In genomic region chr10:110788620-110789385, GRCh38 we compare ENCODE assay signal across 21 cellular contexts.
DNase-seq lines count a peak whose midpoint lies in the region; ATAC-seq and TF ChIP-seq lines count a peak whose summit lies in the region.
"Had no signal": no experiment of that assay in that cellular context is flagged by ENCODE, and none has a peak within 500 bp of the region (broad histone marks: within the 10 kb centered on the region; RNA-seq: fewer than 3 reads in every experiment).

No MANE protein-coding gene starts in this region.

- peak overlapping the region in 3 of 4 donors; percentile 14 to 78 (median 61) for H3K27ac ChIP-seq in gastroesophageal sphincter
- H3K27ac ChIP-seq: A549, epithelial cell of prostate had no signal

- no peaks in the 10 kb centered on the region for H3K36me3 ChIP-seq in gastroesophageal sphincter

- H3K4me3 ChIP-seq in gastroesophageal sphincter = no peak overlapping the region
- H3K4me3 ChIP-seq: A549 had no signal

- H3K4me1 ChIP-seq in gastroesophageal sphincter = peaks cover 2 to 59% (median 9%) of the 10 kb centered on the region in 3 donors
- H3K4me1 ChIP-seq: A549 had no signal

- no peak for TF ChIP-seq EP300 in gastroesophageal sphincter (IDR thresholded peaks at IDR 0.05)

- TF ChIP-seq POLR2A in gastroesophageal sphincter (IDR thresholded peaks at IDR 0.05) = no peak

- WGBS in gastroesophageal sphincter (ENCODE audit: low coverage in 1 of 2), 2 donors = 75 to 77% methylated on average over 7 to 8 of the region's 8 CpGs

- no peaks in the 10 kb centered on the region for H3K27me3 ChIP-seq in gastroesophageal sphincter

- no peaks in the 10 kb centered on the region for H3K9me3 ChIP-seq in gastroesophageal sphincter
- H3K9me3 ChIP-seq: A549 had no signal

- no peak for ATAC-seq in gastroesophageal sphincter
- ATAC-seq in HG03342 (IDR thresholded peaks at IDR 0.05; ENCODE audit: unreplicated experiment) = no peak
- no peak for ATAC-seq in HG03175 (IDR thresholded peaks at IDR 0.05; ENCODE audit: unreplicated experiment)
- ATAC-seq: A549; stimulated activated naive CD8-positive, alpha-beta T cell treated with anti-CD3 and anti-CD28 coated beads, Interleukin-15, amount 100 ng/mL, for 72 hours had no signal

- TF ChIP-seq CTCF in gastroesophageal sphincter (IDR thresholded peaks at IDR 0.05) = no peak

- peak; percentile 7 to 39 for DNase-seq in NCI-H524 (lab: John Stamatoyannopoulos, UW)
- no peak for DNase-seq in NCI-H524 treated with DMSO at 0.1 percent for 48 hours (lab: John Stamatoyannopoulos, UW)
- peak; percentile 46 for DNase-seq in NCI-H82 (lab: John Stamatoyannopoulos, UW)
- DNase-seq in pons (ENCODE audit: low spot score) = peak; percentile 49
- no peak for DNase-seq in NCI-H526 (lab: John Stamatoyannopoulos, UW)
- DNase-seq: activated CD4-positive, alpha-beta T cell treated with anti-CD3 and anti-CD28 coated beads, Interleukin-2, amount 10 ng/mL, durations not matched to agents 24 days and 14 days; activated naive CD4-positive, alpha-beta T cell; activated T-cell treated with anti-CD3 and anti-CD28 coated beads, Interleukin-2, amount 50 U/mL, for 48 hours; AML-193; CD4-positive, alpha-beta memory T cell; IMR-90; kidney glomerular epithelial cell; RPMI8226; stimulated activated CD8-positive, alpha-beta memory T cell treated with anti-CD3 and anti-CD28 coated beads, Interleukin-4, amount 100 ng/mL, for 48 hours; stimulated activated naive CD8-positive, alpha-beta T cell treated with anti-CD3 and anti-CD28 coated beads, Interleukin-15, amount 100 ng/mL, for 72 hours; T-helper 2 cell had no signal

Comparison
In these comparisons a context has a peak if more than half of its experiments do, and no peak if none do; other contexts are left out.
1. DNase-seq: peak in NCI-H524 (2 of 2), NCI-H82 (single experiment) and pons (single experiment); none in NCI-H524 treated with DMSO at 0.1 percent for 48 hours (single experiment) and NCI-H526 (0 of 2).